In the genomic region with DNA sequence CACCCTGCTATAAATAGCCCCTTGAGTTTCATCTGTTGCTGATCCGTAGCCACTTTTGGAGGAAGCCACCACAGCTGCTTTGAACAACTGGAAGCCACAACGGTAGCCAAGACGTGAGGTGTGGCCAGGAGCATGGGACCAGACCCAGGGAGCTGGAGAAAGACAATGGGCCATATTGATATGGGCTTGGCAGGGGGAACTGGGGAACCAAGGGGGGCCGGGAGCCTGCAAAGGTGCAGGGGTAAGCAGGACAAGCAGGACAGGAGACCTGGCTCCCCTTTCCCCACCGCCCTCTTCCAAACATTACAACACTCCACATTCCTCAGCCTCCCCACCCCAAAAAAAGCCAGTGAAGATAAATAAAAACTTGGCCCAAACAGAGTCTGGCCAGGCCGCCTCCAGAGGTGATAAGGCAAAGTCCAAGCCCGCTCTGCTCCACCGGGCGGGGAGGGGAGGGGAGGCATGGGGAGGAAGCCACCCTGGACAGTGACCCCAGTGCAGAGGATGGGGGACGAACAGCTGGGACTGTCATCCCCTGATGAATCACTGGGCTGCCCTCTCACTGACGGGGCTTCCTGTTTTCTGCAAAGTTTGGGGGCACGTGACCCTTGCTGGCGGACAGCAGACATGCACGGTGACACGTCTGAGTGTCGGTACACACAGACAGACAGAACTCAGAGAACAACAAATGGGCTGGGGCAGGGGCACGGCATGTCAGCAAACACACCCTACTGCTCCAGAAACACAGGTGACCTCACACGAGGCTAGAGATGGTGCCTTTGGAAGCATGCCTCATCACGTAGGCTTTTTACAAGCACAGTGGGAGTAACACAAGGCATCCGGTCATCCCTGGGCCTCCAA, we compare ENCODE assay signal across 7 cellular contexts.
A peak's percentile ranks its signal among the peaks of the same experiment; 100 is the strongest.
DNase-seq lines count a peak whose midpoint lies in the region; ATAC-seq and TF ChIP-seq lines count a peak whose summit lies in the region.

No MANE protein-coding gene starts in this region.

- H3K4me3 Mint-ChIP-seq in type B pancreatic cell, result no peak overlapping the region

- WGBS in mesodermal cell (ENCODE audit: insufficient coverage in 2 of 2), 2 experiments, result 87 to 91% methylated on average over 15 to 18 of the region's 20 CpGs

- H3K9me3 ChIP-seq in colonic mucosa, result no peaks in the 10 kb centered on the region
- no peaks in the 10 kb centered on the region for H3K9me3 ChIP-seq in mesodermal cell (ENCODE audit: control insufficient read depth, low read length)

- H3K36me3 ChIP-seq in colonic mucosa, result no peaks in the 10 kb centered on the region
- H3K36me3 ChIP-seq in mesodermal cell (ENCODE audit: control insufficient read depth, insufficient read depth, low read length), result peaks cover 22% of the 10 kb centered on the region

- H3K36me3 Mint-ChIP-seq in type B pancreatic cell, result peaks cover 5% of the 10 kb centered on the region

- H3K27ac ChIP-seq in colonic mucosa (peak overlapping the region; percentile 76), mesodermal cell (ENCODE audit: low read depth, low read length, severe bottlenecking) (peak overlapping the region; percentile 45)

- ATAC-seq in HG03025 (IDR thresholded peaks at IDR 0.05; ENCODE audit: low FRiP score, unreplicated experiment), result no peak

- no peak overlapping the region for H3K4me3 ChIP-seq in NB4 (ENCODE audit: low read depth, low read length)
- no peak overlapping the region for H3K4me3 ChIP-seq in colonic mucosa
- no peak overlapping the region for H3K4me3 ChIP-seq in mesodermal cell (ENCODE audit: extremely low read depth, insufficient read depth, low read length, poor library complexity, severe bottlenecking)

- TF ChIP-seq CTCF in NB4 (IDR thresholded peaks at IDR 0.05; ENCODE audit: low read depth, low read length) (no peak), colonic mucosa (IDR thresholded peaks at IDR 0.05) (no peak), type B pancreatic cell (conservative IDR thresholded peaks at IDR 0.05) (no peak)

- DNase-seq in NB4 (ENCODE audit: low read depth), result peak; percentile 68
- DNase-seq in colonic mucosa, result peak; percentile 74
- DNase-seq in type B pancreatic cell (ENCODE audit: extremely low spot score, unreplicated experiment), result no peak
- no peak for DNase-seq in NCI-H1092 treated with DMSO at 0.1 percent for 48 hours (lab: John Stamatoyannopoulos, UW)
- no peak for DNase-seq in activated CD4-positive, alpha-beta T cell treated with anti-CD3 and anti-CD28 coated beads for 1 hour

- H3K9ac ChIP-seq in colonic mucosa (ENCODE audit: low read depth in 2 of 2, low read length in 2 of 2), result peak overlapping the region in 1 of 2 donors; percentile 59

- no peaks in the 10 kb centered on the region for H3K27me3 ChIP-seq in colonic mucosa

- peak overlapping the region; percentile 0 for H3K27ac Mint-ChIP-seq in type B pancreatic cell

- no peaks in the 10 kb centered on the region for H3K9me3 Mint-ChIP-seq in type B pancreatic cell

- intact Hi-C loops in colonic mucosa (cut with DNase I), result no loop called here

- H3K27me3 Mint-ChIP-seq in type B pancreatic cell, result no peaks in the 10 kb centered on the region

- peaks cover 38% of the 10 kb centered on the region for H3K4me1 Mint-ChIP-seq in type B pancreatic cell (ENCODE audit: unreplicated experiment)

- H3K4me1 ChIP-seq in colonic mucosa, result no peaks in the 10 kb centered on the region
- H3K4me1 ChIP-seq in mesodermal cell (ENCODE audit: control insufficient read depth, insufficient read depth, low read length, poor library complexity, severe bottlenecking), result peaks cover 40% of the 10 kb centered on the region

- no peak for TF ChIP-seq POLR2A in NB4 (IDR thresholded peaks at IDR 0.05; ENCODE audit: extremely low read depth, insufficient read length)

Comparison
In these comparisons a context has a peak if more than half of its experiments do, and no peak if none do; other contexts are left out.
1. DNase-seq: peak in NB4 (single experiment) and colonic mucosa (single experiment); none in type B pancreatic cell (single experiment), NCI-H1092 treated with DMSO at 0.1 percent for 48 hours (single experiment) and activated CD4-positive, alpha-beta T cell treated with anti-CD3 and anti-CD28 coated beads for 1 hour (single experiment).